Comparison of ENCODE assay signal across 15 cellular contexts in genomic region chr16:81615833-81616232, GRCh38.
DNase-seq lines count a peak whose midpoint lies in the region; ATAC-seq, FAIRE-seq and TF ChIP-seq lines count a peak whose summit lies in the region.
"Had no signal": no experiment of that assay in that cellular context is flagged by ENCODE, and none has a peak within 500 bp of the region (broad histone marks: within the 10 kb centered on the region; RNA-seq: fewer than 3 reads in every experiment).

No MANE protein-coding gene starts in this region.

- peaks cover 12 to 18% (median 16%) of the 10 kb centered on the region in 3 donors for H3K4me1 Mint-ChIP-seq in CD8-positive, alpha-beta memory T cell
- H3K4me1 Mint-ChIP-seq in activated naive CD8-positive, alpha-beta T cell treated with anti-CD3 and anti-CD28 coated beads, Interleukin-2, amount 50 U/mL, for 24 hours = peaks cover 4% of the 10 kb centered on the region

- peaks cover under 1% of the 10 kb centered on the region for H3K36me3 ChIP-seq in CD8-positive, alpha-beta memory T cell (ENCODE audit: insufficient read depth, low read length)
- H3K36me3 ChIP-seq in H7 (replicated peaks; ENCODE audit: control insufficient read depth, insufficient read depth, low read length) = peaks cover 2% of the 10 kb centered on the region; the same call in 1 of the 2 replicates
- H3K36me3 ChIP-seq: prostate gland had no signal

- no peak for DNase-seq in CD8-positive, alpha-beta memory T cell
- no peak for DNase-seq in activated naive CD8-positive, alpha-beta T cell treated with anti-CD3 and anti-CD28 coated beads, Interleukin-2, amount 50 U/mL, for 24 hours
- peak in 8 of 10 donors; percentile 58 to 94 (median 74) for DNase-seq in posterior cingulate gyrus
- no peak for DNase-seq in H7
- DNase-seq in GM12891 (ENCODE audit: insufficient read length, low spot score) = no peak
- DNase-seq: cortex of kidney, PC-9, T1000, upper lobe of right lung had no signal

- CTCF ChIA-PET in CD8-positive, alpha-beta memory T cell (lab: Charles Lee) = interaction anchor here (1.0 to 2.1 kb wide), 5 partner anchors 10 to 114 kb away, joined by 3 to 7 read pairs (median 4); no protein-coding TSS in a partner anchor

- intact Hi-C loops in posterior cingulate gyrus (cut with DNase I) = loop anchor here (10.0 kb wide), 1 partner anchor 171 kb away; the partner anchor contains the start of gene CMIP

- H3K9me3 ChIP-seq in CD8-positive, alpha-beta memory T cell (ENCODE audit: low read length) = no peaks in the 10 kb centered on the region
- H3K9me3 ChIP-seq: prostate gland, SJSA1, upper lobe of right lung had no signal

- no peaks in the 10 kb centered on the region for H3K27me3 Mint-ChIP-seq in CD8-positive, alpha-beta memory T cell
- H3K27me3 Mint-ChIP-seq in activated naive CD8-positive, alpha-beta T cell treated with anti-CD3 and anti-CD28 coated beads, Interleukin-2, amount 50 U/mL, for 24 hours = no peaks in the 10 kb centered on the region
- H3K27me3 Mint-ChIP-seq: activated B cell treated with CpG ODN at 0.5 μM for 24 hours had no signal

- FAIRE-seq in GM12891 (lab: Jason Lieb, UNC) = no peak

- no peak for TF ChIP-seq POLR2A in GM12891 (IDR thresholded peaks at IDR 0.05; ENCODE audit: low read depth, low read length)

- peak overlapping the region in 3 of 7 donors; percentile 76 to 91 (median 79) for H3K4me3 Mint-ChIP-seq in CD8-positive, alpha-beta memory T cell
- no peak overlapping the region for H3K4me3 Mint-ChIP-seq in activated naive CD8-positive, alpha-beta T cell treated with anti-CD3 and anti-CD28 coated beads, Interleukin-2, amount 50 U/mL, for 24 hours
- H3K4me3 Mint-ChIP-seq: neural crest cell had no signal

- no peak for ATAC-seq in activated naive CD8-positive, alpha-beta T cell treated with anti-CD3 and anti-CD28 coated beads, Interleukin-2, amount 50 U/mL, for 24 hours
- ATAC-seq in HG03565 (IDR thresholded peaks at IDR 0.05; ENCODE audit: unreplicated experiment) = no peak

- POLR2A ChIA-PET in CD8-positive, alpha-beta memory T cell (lab: Charles Lee) = interaction anchor here (0.9 to 1.1 kb wide), 2 partner anchors 95 to 146 kb away, joined by 5 to 7 read pairs; no protein-coding TSS in a partner anchor

- H3K9me3 Mint-ChIP-seq in CD8-positive, alpha-beta memory T cell = no peaks in the 10 kb centered on the region
- no peaks in the 10 kb centered on the region for H3K9me3 Mint-ChIP-seq in activated naive CD8-positive, alpha-beta T cell treated with anti-CD3 and anti-CD28 coated beads, Interleukin-2, amount 50 U/mL, for 24 hours
- H3K9me3 Mint-ChIP-seq: activated B cell treated with CpG ODN at 0.5 μM for 24 hours, neural crest cell had no signal

- peak overlapping the region in 1 of 8 donors; percentile 95 for H3K27ac Mint-ChIP-seq in CD8-positive, alpha-beta memory T cell
- peak overlapping the region; percentile 87 for H3K27ac Mint-ChIP-seq in activated naive CD8-positive, alpha-beta T cell treated with anti-CD3 and anti-CD28 coated beads, Interleukin-2, amount 50 U/mL, for 24 hours

- H3K36me3 Mint-ChIP-seq in CD8-positive, alpha-beta memory T cell = peaks cover 0 to 33% (median 1%) of the 10 kb centered on the region in 3 donors
- H3K36me3 Mint-ChIP-seq in activated naive CD8-positive, alpha-beta T cell treated with anti-CD3 and anti-CD28 coated beads, Interleukin-2, amount 50 U/mL, for 24 hours (ENCODE audit: low read depth) = peaks cover 5% of the 10 kb centered on the region

- no peak overlapping the region for H3K4me3 ChIP-seq in CD8-positive, alpha-beta memory T cell (ENCODE audit: low read length)
- H3K4me3 ChIP-seq in H7 (ENCODE audit: insufficient read depth, low read depth, low read length) = no peak overlapping the region
- H3K4me3 ChIP-seq: PC-9, prostate gland, SJSA1, upper lobe of right lung had no signal

- H3K27me3 ChIP-seq in CD8-positive, alpha-beta memory T cell (ENCODE audit: insufficient read depth, low read length, poor library complexity, severe bottlenecking) = no peaks in the 10 kb centered on the region
- no peaks in the 10 kb centered on the region for H3K27me3 ChIP-seq in H7 (ENCODE audit: control insufficient read depth, insufficient read depth, low read length)
- H3K27me3 ChIP-seq: SJSA1, upper lobe of right lung had no signal

- TF ChIP-seq CTCF in C4-2B (conservative IDR thresholded peaks at IDR 0.05) = no peak

- H3K4me1 ChIP-seq in CD8-positive, alpha-beta memory T cell (ENCODE audit: insufficient read depth, low read length) = peaks cover 28% of the 10 kb centered on the region
- H3K4me1 ChIP-seq: SJSA1 had no signal

- H3K27ac ChIP-seq in C4-2B = peak overlapping the region; percentile 48; the same call in 1 of the 2 replicates
- peak overlapping the region; percentile 88 for H3K27ac ChIP-seq in CD8-positive, alpha-beta memory T cell (ENCODE audit: low read depth, low read length)
- H3K27ac ChIP-seq: PC-9, SJSA1 had no signal

TF ChIP-seq in GM12891, 5 proteins besides CTCF, POLR2A, EP300 and RAD21:
- TF ChIP-seq POU2F2 (IDR thresholded peaks at IDR 0.05; ENCODE audit: low read depth, low read length) (no peak), PAX5 (IDR thresholded peaks at IDR 0.05; ENCODE audit: insufficient read depth, low read length, severe bottlenecking) (no peak), POLR2AphosphoS5 (IDR thresholded peaks at IDR 0.05; ENCODE audit: low read depth, low read length) (no peak), TAF1 (IDR thresholded peaks at IDR 0.05; ENCODE audit: low read depth, low read length) (no peak), SPI1 (IDR thresholded peaks at IDR 0.05; ENCODE audit: low read depth, low read length) (no peak)

Comparison
In these comparisons a context has a peak if more than half of its experiments do, and no peak if none do; other contexts are left out.
1. DNase-seq: peak in posterior cingulate gyrus (8 of 10); none in CD8-positive, alpha-beta memory T cell (0 of 5), activated naive CD8-positive, alpha-beta T cell treated with anti-CD3 and anti-CD28 coated beads, Interleukin-2, amount 50 U/mL, for 24 hours (single experiment), H7 (single experiment) and GM12891 (single experiment).